ENCODE assay signal across 1 cellular context in the genomic region with DNA sequence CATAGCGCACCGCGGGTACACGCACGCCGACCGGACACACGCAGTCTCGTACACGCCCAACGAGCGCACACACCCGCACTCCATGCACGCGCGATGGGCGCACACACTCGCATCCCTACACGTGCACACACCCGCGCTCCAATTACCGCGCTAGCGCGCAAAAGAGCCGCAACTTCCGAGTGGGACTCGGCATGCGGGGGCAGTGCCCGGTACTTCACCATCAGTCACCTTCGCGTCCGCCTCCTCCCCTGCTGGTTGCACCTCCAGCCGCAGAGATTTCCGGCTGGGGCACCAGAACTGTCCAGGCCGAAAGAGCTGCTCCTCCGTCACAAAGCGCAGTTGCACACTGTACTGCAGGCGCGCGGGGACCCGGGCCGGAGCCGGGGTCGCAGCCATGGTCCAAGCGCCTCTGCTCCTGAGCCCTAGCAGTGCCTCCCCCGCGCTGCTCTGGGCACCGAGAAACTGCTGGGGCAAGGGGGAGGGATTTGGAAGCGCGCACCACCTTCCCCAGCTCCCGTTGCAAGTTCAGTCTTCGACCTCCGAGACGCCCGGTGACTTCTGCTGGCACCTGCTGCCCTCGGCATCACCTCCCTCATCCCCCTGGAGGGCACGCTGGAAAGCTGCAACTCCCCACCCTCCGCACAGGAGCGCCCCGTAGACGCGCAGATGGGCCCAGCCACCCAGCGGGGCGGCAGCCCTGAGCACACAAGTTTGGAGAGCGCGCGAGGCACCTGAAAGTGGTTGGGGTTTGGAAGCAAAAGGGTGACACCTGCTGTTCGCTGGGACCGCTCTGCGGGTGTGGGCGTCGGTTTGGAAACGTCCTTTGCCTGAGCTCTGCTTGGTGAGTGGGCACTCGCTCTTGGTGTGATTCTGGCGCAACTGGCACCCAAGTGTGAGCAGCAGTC.
TF ChIP-seq lines count a peak whose summit lies in the region.

No MANE protein-coding gene starts in this region.

TF ChIP-seq in HepG2, 621 proteins besides CTCF, POLR2A, EP300 and RAD21 (continued from another document and continues in another):
- TF ChIP-seq, protein P1, sequence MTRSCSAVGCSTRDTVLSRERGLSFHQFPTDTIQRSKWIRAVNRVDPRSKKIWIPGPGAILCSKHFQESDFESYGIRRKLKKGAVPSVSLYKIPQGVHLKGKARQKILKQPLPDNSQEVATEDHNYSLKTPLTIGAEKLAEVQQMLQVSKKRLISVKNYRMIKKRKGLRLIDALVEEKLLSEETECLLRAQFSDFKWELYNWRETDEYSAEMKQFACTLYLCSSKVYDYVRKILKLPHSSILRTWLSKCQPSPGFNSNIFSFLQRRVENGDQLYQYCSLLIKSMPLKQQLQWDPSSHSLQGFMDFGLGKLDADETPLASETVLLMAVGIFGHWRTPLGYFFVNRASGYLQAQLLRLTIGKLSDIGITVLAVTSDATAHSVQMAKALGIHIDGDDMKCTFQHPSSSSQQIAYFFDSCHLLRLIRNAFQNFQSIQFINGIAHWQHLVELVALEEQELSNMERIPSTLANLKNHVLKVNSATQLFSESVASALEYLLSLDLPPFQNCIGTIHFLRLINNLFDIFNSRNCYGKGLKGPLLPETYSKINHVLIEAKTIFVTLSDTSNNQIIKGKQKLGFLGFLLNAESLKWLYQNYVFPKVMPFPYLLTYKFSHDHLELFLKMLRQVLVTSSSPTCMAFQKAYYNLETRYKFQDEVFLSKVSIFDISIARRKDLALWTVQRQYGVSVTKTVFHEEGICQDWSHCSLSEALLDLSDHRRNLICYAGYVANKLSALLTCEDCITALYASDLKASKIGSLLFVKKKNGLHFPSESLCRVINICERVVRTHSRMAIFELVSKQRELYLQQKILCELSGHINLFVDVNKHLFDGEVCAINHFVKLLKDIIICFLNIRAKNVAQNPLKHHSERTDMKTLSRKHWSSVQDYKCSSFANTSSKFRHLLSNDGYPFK (CRISPR knock-in tag; IDR thresholded peaks at IDR 0.05; ENCODE audit: borderline replicate concordance): peak; percentile 59; the same call in 1 of the 2 replicates
- no peak for TF ChIP-seq CCAR2 (optimal IDR thresholded peaks at IDR 0.05; ENCODE audit: low read depth, low read length)
- TF ChIP-seq, protein P2, sequence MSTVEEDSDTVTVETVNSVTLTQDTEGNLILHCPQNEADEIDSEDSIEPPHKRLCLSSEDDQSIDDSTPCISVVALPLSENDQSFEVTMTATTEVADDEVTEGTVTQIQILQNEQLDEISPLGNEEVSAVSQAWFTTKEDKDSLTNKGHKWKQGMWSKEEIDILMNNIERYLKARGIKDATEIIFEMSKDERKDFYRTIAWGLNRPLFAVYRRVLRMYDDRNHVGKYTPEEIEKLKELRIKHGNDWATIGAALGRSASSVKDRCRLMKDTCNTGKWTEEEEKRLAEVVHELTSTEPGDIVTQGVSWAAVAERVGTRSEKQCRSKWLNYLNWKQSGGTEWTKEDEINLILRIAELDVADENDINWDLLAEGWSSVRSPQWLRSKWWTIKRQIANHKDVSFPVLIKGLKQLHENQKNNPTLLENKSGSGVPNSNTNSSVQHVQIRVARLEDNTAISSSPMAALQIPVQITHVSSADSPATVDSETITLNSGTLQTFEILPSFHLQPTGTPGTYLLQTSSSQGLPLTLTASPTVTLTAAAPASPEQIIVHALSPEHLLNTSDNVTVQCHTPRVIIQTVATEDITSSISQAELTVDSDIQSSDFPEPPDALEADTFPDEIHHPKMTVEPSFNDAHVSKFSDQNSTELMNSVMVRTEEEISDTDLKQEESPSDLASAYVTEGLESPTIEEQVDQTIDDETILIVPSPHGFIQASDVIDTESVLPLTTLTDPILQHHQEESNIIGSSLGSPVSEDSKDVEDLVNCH (CRISPR knock-in tag; IDR thresholded peaks at IDR 0.05): no peak
- no peak for TF ChIP-seq JUND (CRISPR knock-in tag; IDR thresholded peaks at IDR 0.05)
- TF ChIP-seq MTF1 (CRISPR knock-in tag; IDR thresholded peaks at IDR 0.05): no peak
- TF ChIP-seq SUZ12 (IDR thresholded peaks at IDR 0.05; ENCODE audit: low read depth, low read length): no peak
- TF ChIP-seq ZBTB42 (CRISPR knock-in tag; IDR thresholded peaks at IDR 0.05): no peak
- TF ChIP-seq ZNF317 (CRISPR knock-in tag; IDR thresholded peaks at IDR 0.05): no peak
- no peak for TF ChIP-seq ZFP82 (CRISPR knock-in tag; IDR thresholded peaks at IDR 0.05; ENCODE audit: borderline replicate concordance)
- TF ChIP-seq KLF11 (CRISPR knock-in tag; IDR thresholded peaks at IDR 0.05): no peak
- no peak for TF ChIP-seq PAF1 (CRISPR knock-in tag; IDR thresholded peaks at IDR 0.05)
- TF ChIP-seq SMC3 (IDR thresholded peaks at IDR 0.05; ENCODE audit: low read length): peak; percentile 53
- TF ChIP-seq ZNF547 (CRISPR knock-in tag; IDR thresholded peaks at IDR 0.05): no peak
- TF ChIP-seq, protein P3, sequence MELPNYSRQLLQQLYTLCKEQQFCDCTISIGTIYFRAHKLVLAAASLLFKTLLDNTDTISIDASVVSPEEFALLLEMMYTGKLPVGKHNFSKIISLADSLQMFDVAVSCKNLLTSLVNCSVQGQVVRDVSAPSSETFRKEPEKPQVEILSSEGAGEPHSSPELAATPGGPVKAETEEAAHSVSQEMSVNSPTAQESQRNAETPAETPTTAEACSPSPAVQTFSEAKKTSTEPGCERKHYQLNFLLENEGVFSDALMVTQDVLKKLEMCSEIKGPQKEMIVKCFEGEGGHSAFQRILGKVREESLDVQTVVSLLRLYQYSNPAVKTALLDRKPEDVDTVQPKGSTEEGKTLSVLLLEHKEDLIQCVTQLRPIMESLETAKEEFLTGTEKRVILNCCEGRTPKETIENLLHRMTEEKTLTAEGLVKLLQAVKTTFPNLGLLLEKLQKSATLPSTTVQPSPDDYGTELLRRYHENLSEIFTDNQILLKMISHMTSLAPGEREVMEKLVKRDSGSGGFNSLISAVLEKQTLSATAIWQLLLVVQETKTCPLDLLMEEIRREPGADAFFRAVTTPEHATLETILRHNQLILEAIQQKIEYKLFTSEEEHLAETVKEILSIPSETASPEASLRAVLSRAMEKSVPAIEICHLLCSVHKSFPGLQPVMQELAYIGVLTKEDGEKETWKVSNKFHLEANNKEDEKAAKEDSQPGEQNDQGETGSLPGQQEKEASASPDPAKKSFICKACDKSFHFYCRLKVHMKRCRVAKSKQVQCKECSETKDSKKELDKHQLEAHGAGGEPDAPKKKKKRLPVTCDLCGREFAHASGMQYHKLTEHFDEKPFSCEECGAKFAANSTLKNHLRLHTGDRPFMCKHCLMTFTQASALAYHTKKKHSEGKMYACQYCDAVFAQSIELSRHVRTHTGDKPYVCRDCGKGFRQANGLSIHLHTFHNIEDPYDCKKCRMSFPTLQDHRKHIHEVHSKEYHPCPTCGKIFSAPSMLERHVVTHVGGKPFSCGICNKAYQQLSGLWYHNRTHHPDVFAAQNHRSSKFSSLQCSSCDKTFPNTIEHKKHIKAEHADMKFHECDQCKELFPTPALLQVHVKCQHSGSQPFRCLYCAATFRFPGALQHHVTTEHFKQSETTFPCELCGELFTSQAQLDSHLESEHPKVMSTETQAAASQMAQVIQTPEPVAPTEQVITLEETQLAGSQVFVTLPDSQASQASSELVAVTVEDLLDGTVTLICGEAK (IDR thresholded peaks at IDR 0.05): no peak
- TF ChIP-seq, protein P3 (CRISPR knock-in tag; IDR thresholded peaks at IDR 0.05): 0 out of 2 replicates have a peak, but pooled peaks have one; percentile 34
- TF ChIP-seq RFXANK (CRISPR knock-in tag; IDR thresholded peaks at IDR 0.05): no peak
- TF ChIP-seq, protein P4, sequence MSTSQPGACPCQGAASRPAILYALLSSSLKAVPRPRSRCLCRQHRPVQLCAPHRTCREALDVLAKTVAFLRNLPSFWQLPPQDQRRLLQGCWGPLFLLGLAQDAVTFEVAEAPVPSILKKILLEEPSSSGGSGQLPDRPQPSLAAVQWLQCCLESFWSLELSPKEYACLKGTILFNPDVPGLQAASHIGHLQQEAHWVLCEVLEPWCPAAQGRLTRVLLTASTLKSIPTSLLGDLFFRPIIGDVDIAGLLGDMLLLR (CRISPR knock-in tag; IDR thresholded peaks at IDR 0.05): no peak
- TF ChIP-seq ZNF251 (CRISPR knock-in tag; IDR thresholded peaks at IDR 0.05): no peak
- TF ChIP-seq TAF15 (IDR thresholded peaks at IDR 0.05; ENCODE audit: low read depth, low read length, poor library complexity, severe bottlenecking): no peak
- TF ChIP-seq, protein P5, sequence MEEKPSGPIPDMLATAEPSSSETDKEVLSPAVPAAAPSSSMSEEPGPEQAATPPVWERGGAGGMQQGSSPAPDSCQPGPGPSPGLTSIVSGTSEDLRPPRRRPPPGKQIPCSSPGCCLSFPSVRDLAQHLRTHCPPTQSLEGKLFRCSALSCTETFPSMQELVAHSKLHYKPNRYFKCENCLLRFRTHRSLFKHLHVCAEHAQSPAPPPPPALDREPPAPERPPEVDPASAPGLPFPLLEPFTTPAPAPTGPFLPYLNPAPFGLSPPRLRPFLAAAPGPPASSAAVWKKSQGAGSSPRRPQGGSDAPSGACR (CRISPR knock-in tag; IDR thresholded peaks at IDR 0.05): no peak
- TF ChIP-seq, protein P6, sequence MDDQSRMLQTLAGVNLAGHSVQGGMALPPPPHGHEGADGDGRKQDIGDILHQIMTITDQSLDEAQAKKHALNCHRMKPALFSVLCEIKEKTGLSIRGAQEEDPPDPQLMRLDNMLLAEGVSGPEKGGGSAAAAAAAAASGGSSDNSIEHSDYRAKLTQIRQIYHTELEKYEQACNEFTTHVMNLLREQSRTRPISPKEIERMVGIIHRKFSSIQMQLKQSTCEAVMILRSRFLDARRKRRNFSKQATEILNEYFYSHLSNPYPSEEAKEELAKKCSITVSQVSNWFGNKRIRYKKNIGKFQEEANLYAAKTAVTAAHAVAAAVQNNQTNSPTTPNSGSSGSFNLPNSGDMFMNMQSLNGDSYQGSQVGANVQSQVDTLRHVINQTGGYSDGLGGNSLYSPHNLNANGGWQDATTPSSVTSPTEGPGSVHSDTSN (CRISPR knock-in tag; IDR thresholded peaks at IDR 0.05; ENCODE audit: borderline replicate concordance): no peak
- TF ChIP-seq, protein P7, sequence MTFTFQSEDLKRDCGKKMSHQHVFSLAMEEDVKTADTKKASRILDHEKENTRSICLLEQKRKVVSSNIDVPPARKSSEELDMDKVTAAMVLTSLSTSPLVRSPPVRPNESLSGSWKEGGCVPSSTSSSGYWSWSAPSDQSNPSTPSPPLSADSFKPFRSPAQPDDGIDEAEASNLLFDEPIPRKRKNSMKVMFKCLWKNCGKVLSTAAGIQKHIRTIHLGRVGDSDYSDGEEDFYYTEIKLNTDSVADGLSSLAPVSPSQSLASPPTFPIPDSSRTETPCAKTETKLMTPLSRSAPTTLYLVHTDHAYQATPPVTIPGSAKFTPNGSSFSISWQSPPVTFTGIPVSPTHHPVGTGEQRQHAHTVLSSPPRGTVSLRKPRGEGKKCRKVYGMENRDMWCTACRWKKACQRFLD (CRISPR knock-in tag; IDR thresholded peaks at IDR 0.05; ENCODE audit: borderline replicate concordance): 0 out of 2 replicates have a peak, but pooled peaks have one; percentile 66
- TF ChIP-seq, protein P8, sequence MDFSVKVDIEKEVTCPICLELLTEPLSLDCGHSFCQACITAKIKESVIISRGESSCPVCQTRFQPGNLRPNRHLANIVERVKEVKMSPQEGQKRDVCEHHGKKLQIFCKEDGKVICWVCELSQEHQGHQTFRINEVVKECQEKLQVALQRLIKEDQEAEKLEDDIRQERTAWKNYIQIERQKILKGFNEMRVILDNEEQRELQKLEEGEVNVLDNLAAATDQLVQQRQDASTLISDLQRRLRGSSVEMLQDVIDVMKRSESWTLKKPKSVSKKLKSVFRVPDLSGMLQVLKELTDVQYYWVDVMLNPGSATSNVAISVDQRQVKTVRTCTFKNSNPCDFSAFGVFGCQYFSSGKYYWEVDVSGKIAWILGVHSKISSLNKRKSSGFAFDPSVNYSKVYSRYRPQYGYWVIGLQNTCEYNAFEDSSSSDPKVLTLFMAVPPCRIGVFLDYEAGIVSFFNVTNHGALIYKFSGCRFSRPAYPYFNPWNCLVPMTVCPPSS (IDR thresholded peaks at IDR 0.05): no peak
- peak; percentile 27; the same call in 1 of the 2 replicates for TF ChIP-seq NR2C2 (CRISPR knock-in tag; IDR thresholded peaks at IDR 0.05; ENCODE audit: borderline replicate concordance)
- TF ChIP-seq RBFOX2 (IDR thresholded peaks at IDR 0.05; ENCODE audit: low read depth, low read length): no peak
- TF ChIP-seq, protein P9, sequence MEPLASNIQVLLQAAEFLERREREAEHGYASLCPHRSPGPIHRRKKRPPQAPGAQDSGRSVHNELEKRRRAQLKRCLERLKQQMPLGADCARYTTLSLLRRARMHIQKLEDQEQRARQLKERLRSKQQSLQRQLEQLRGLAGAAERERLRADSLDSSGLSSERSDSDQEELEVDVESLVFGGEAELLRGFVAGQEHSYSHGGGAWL (CRISPR knock-in tag; IDR thresholded peaks at IDR 0.05): no peak
- no peak for TF ChIP-seq CBX2 (IDR thresholded peaks at IDR 0.05; ENCODE audit: low read depth, low read length)
- no peak for TF ChIP-seq CBX2 (CRISPR knock-in tag; IDR thresholded peaks at IDR 0.05; ENCODE audit: low read depth)
- no peak for TF ChIP-seq ZNF563 (CRISPR knock-in tag; IDR thresholded peaks at IDR 0.05)
- no peak for TF ChIP-seq ZBTB1 (CRISPR knock-in tag; IDR thresholded peaks at IDR 0.05; ENCODE audit: borderline replicate concordance)
- no peak for TF ChIP-seq NR3C1 (CRISPR knock-in tag; IDR thresholded peaks at IDR 0.05)
- no peak for TF ChIP-seq ZFP36L2 (CRISPR knock-in tag; IDR thresholded peaks at IDR 0.05)
- TF ChIP-seq GPN1 (CRISPR knock-in tag; IDR thresholded peaks at IDR 0.05; ENCODE audit: borderline replicate concordance): no peak
- no peak for TF ChIP-seq ZNF780A (CRISPR knock-in tag; IDR thresholded peaks at IDR 0.05)
- 0 out of 2 replicates have a peak, but pooled peaks have one; percentile 22 for TF ChIP-seq ZSCAN29 (CRISPR knock-in tag; conservative IDR thresholded peaks at IDR 0.05)
- TF ChIP-seq MXD4 (CRISPR knock-in tag; IDR thresholded peaks at IDR 0.05): no peak
- no peak; the same call in 1 of the 2 replicates for TF ChIP-seq ZNF274 (CRISPR knock-in tag; IDR thresholded peaks at IDR 0.05)
- TF ChIP-seq ATF7 (IDR thresholded peaks at IDR 0.05): no peak
- TF ChIP-seq ATF7 (CRISPR knock-in tag; IDR thresholded peaks at IDR 0.05): no peak
